ENCODE assay signal across 29 cellular contexts in the genomic region with DNA sequence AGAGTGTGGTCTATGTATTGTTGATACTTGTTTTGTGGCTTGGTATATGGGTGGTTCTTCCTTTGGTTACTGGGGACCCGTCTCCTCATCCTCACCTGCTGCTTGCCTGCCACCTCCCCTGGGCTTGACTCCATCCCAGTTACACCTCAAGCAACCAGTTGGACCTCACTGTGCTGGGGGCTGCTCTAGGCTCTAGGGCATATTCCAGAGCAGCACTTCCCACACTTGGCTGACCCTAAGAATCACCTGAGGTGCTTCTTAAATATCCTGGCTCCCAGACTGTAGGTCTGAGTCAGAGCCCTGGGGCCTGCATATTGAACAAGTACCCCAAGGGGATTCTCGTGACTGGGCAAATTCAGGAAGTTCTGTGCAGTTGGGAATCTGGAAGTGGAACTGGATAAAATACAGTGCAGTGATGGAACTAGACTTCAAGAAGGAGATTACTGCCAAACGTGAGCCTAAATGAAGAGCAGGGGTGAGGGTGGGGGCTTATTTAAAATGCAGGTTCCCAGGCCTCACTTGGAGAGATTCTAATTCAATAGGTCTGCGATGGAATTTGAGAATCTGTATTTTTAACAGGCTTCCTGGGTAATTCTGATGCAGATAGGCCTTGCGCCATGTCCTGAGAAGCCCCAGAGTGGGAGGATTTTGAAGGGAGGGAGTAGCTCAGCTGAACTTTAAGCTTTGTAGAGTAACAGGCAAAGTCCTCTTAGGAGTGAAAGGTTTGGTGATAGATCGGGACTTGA. TPM values are rescaled to one million over a fixed set of nuclear protein-coding genes. Genes with fewer than 3 reads are reported as not detected.
"Had no signal": no experiment of that assay in that cellular context is flagged by ENCODE, and none has a peak within 500 bp of the region (broad histone marks: within the 10 kb centered on the region; RNA-seq: fewer than 3 reads in every experiment).

No MANE protein-coding gene starts in this region.

- H3K27ac Mint-ChIP-seq: activated CD4-positive, alpha-beta T cell treated with anti-CD3 and anti-CD28 coated beads, Interleukin-2, amount 10 ng/mL, durations not matched to agents 7 days and 5 days; activated CD8-positive, alpha-beta T cell treated with anti-CD3 and anti-CD28 coated beads, Interleukin-2, amount 10 ng/mL, durations not matched to agents 7 days and 5 days; progenitor cell of endocrine pancreas; stimulated activated naive CD8-positive, alpha-beta T cell treated with anti-CD3 and anti-CD28 coated beads, Interleukin-15, amount 100 ng/mL, for 72 hours had no signal

- H3K4me3 Mint-ChIP-seq: activated CD4-positive, alpha-beta T cell treated with anti-CD3 and anti-CD28 coated beads, Interleukin-2, amount 10 ng/mL, durations not matched to agents 7 days and 5 days; activated CD8-positive, alpha-beta T cell treated with anti-CD3 and anti-CD28 coated beads, Interleukin-2, amount 10 ng/mL, durations not matched to agents 7 days and 5 days; neural crest cell; stimulated activated naive CD8-positive, alpha-beta T cell treated with anti-CD3 and anti-CD28 coated beads, Interleukin-15, amount 100 ng/mL, for 72 hours had no signal

- H3K27ac ChIP-seq: coronary artery, foreskin keratinocyte, left ventricle myocardium inferior, right atrium auricular region, skin epidermis, suprapubic skin, transverse colon, vagina had no signal

- ATAC-seq: activated CD4-positive, CD25-positive, alpha-beta regulatory T cell treated with anti-CD3 and anti-CD28 coated beads, Interleukin-2, amount 50 U/mL, for 24 hours; activated CD8-positive, alpha-beta T cell treated with anti-CD3 and anti-CD28 coated beads, Interleukin-2, amount 10 ng/mL, durations not matched to agents 7 days and 5 days; foreskin keratinocyte; stimulated activated naive CD8-positive, alpha-beta T cell treated with anti-CD3 and anti-CD28 coated beads, Interleukin-15, amount 100 ng/mL, for 72 hours had no signal

- H3K9me3 Mint-ChIP-seq: activated CD4-positive, alpha-beta T cell treated with anti-CD3 and anti-CD28 coated beads, Interleukin-2, amount 10 ng/mL, durations not matched to agents 7 days and 5 days; neural crest cell; stimulated activated naive CD8-positive, alpha-beta T cell treated with anti-CD3 and anti-CD28 coated beads, Interleukin-15, amount 100 ng/mL, for 72 hours had no signal

- H3K27me3 ChIP-seq: right atrium auricular region, vagina had no signal

- H3K36me3 ChIP-seq: left ventricle myocardium inferior, right atrium auricular region, suprapubic skin, transverse colon, vagina had no signal

- H3K9me3 ChIP-seq: left ventricle myocardium inferior, right atrium auricular region, suprapubic skin, transverse colon, vagina had no signal

- H3K4me1 ChIP-seq: foreskin keratinocyte, left ventricle myocardium inferior, right atrium auricular region, suprapubic skin, vagina had no signal

- H3K4me1 Mint-ChIP-seq: activated CD4-positive, alpha-beta T cell treated with anti-CD3 and anti-CD28 coated beads, Interleukin-2, amount 10 ng/mL, durations not matched to agents 7 days and 5 days; neural crest cell; stimulated activated naive CD8-positive, alpha-beta T cell treated with anti-CD3 and anti-CD28 coated beads, Interleukin-15, amount 100 ng/mL, for 72 hours had no signal

- DNase-seq: activated CD4-positive, alpha-beta T cell treated with anti-CD3 and anti-CD28 coated beads, Interleukin-2, amount 10 ng/mL, durations not matched to agents 7 days and 5 days; activated CD8-positive, alpha-beta memory T cell treated with anti-CD3 and anti-CD28 coated beads, Interleukin-2, amount 50 U/mL, for 48 hours; activated CD8-positive, alpha-beta T cell treated with anti-CD3 and anti-CD28 coated beads, Interleukin-2, amount 10 ng/mL, durations not matched to agents 7 days and 5 days; activated effector memory CD4-positive, alpha-beta T cell treated with Interleukin-2 at 50 U/mL for 16 hours; activated naive CD4-positive, alpha-beta T cell treated with anti-CD3 and anti-CD28 coated beads, Interleukin-2, amount 50 U/mL, for 16 hours; activated T-cell treated with anti-CD3 and anti-CD28 coated beads, Interleukin-2, amount 50 U/mL, for 48 hours; aorta; glutamatergic neuron; hippocampal formation; left ventricle myocardium inferior; stimulated activated CD4-positive, alpha-beta T cell treated with anti-CD3 and anti-CD28 coated beads, Interleukin-15, amount 100 ng/mL, for 24 hours; stimulated activated CD4-positive, alpha-beta T cell treated with anti-CD3 and anti-CD28 coated beads, Interleukin-2, amount 100 ng/mL, for 48 hours; stimulated activated naive CD8-positive, alpha-beta T cell treated with anti-CD3 and anti-CD28 coated beads, Interleukin-15, amount 100 ng/mL, for 72 hours; T1000; transverse colon had no signal

- H3K4me3 ChIP-seq: coronary artery, left ventricle myocardium inferior, right atrium auricular region, skin epidermis, suprapubic skin, transverse colon, vagina had no signal

RNA-seq across cellular contexts. Expression of a gene that starts 7.6 kb away (rescaled TPM):
- total RNA-seq: activated CD4-positive, alpha-beta T cell treated with anti-CD3 and anti-CD28 coated beads, Interleukin-2, amount 10 ng/mL, durations not matched to agents 7 days and 5 days; activated CD8-positive, alpha-beta T cell treated with anti-CD3 and anti-CD28 coated beads, Interleukin-2, amount 10 ng/mL, durations not matched to agents 7 days and 5 days; aorta; epithelial cell of proximal tubule; foreskin keratinocyte; left ventricle myocardium inferior; mononuclear cell; neural crest cell; osteoblast; progenitor cell of endocrine pancreas; right atrium auricular region; suprapubic skin; transverse colon; vagina had no signal
- polyA plus RNA-seq: aorta, fibroblast of lung, foreskin keratinocyte, keratinocyte had no signal
